In genomic region chr3:6504385-6504784, GRCh38 we compare ENCODE assay signal across 25 cellular contexts.
"Had no signal": no experiment of that assay in that cellular context is flagged by ENCODE, and none has a peak within 500 bp of the region (broad histone marks: within the 10 kb centered on the region; RNA-seq: fewer than 3 reads in every experiment).

No MANE protein-coding gene starts in this region.

- DNase-seq: naive B cell; naive thymus-derived CD8-positive, alpha-beta T cell; nephron progenitor cell; nucleus accumbens; pancreas; psoas muscle; right cardiac atrium; right lobe of liver; sigmoid colon; small intestine; stimulated activated CD4-positive, alpha-beta T cell treated with anti-CD3 and anti-CD28 coated beads, Interleukin-15, amount 100 ng/mL, for 24 hours; stimulated activated CD4-positive, alpha-beta T cell treated with anti-CD3 and anti-CD28 coated beads, Interleukin-2, amount 100 ng/mL, for 24 hours; stimulated activated CD4-positive, alpha-beta T cell treated with anti-CD3 and anti-CD28 coated beads, Interleukin-2, amount 100 ng/mL, for 48 hours; stimulated activated CD4-positive, alpha-beta T cell treated with anti-CD3 and anti-CD28 coated beads, Interleukin-4, amount 100 ng/mL, for 24 hours; stimulated activated naive B cell treated with anti-CD40 and anti-IgM and Interleukin-4, amounts not matched to agents 10 μg/mL and 1 μg/mL and 100 μg/mL, for 72 hours; stimulated activated naive CD4-positive, alpha-beta T cell treated with Interleukin-2 at 50 U/mL for 16 hours; stomach; thyroid gland; upper lobe of left lung had no signal

- H3K27me3 ChIP-seq: neutrophil, pancreas, right lobe of liver, sigmoid colon, stomach, thyroid gland, tibial nerve, upper lobe of left lung, vagina had no signal

- H3K4me1 ChIP-seq: psoas muscle, right lobe of liver, sigmoid colon, stomach, thyroid gland, tibial nerve, upper lobe of left lung, vagina had no signal

- H3K27ac ChIP-seq: neutrophil, pancreas, psoas muscle, right lobe of liver, sigmoid colon, stomach, thoracic aorta, thyroid gland, tibial nerve, upper lobe of left lung, vagina had no signal

- H3K4me3 ChIP-seq: pancreas, psoas muscle, right lobe of liver, sigmoid colon, stomach, thoracic aorta, thyroid gland, tibial nerve, upper lobe of left lung, vagina had no signal

- H3K36me3 ChIP-seq: neutrophil, pancreas, right lobe of liver, sigmoid colon, stomach, thoracic aorta, thyroid gland, tibial nerve, upper lobe of left lung, vagina had no signal

- ATAC-seq: naive thymus-derived CD8-positive, alpha-beta T cell; natural killer cell treated with Interleukin-12 subunit alpha and Interleukin-12 subunit beta and Interleukin-15 and Interleukin-18, amount 100 ng/mL, for 72 hours; pancreas; psoas muscle; right cardiac atrium; right lobe of liver; stimulated activated effector memory CD8-positive, alpha-beta T cell treated with anti-CD3 and anti-CD28 coated beads, Interleukin-12 subunit alpha, Interleukin-12 subunit beta, amount 100 ng/mL, for 72 hours; stimulated activated naive B cell treated with anti-CD40 and anti-IgM and Interleukin-4, amounts not matched to agents 10 μg/mL and 1 μg/mL and 100 μg/mL, for 72 hours had no signal

- H3K9me3 ChIP-seq: neutrophil, pancreas, psoas muscle, right lobe of liver, sigmoid colon, thoracic aorta, thyroid gland, tibial nerve, upper lobe of left lung, vagina had no signal
